In the genomic region with DNA sequence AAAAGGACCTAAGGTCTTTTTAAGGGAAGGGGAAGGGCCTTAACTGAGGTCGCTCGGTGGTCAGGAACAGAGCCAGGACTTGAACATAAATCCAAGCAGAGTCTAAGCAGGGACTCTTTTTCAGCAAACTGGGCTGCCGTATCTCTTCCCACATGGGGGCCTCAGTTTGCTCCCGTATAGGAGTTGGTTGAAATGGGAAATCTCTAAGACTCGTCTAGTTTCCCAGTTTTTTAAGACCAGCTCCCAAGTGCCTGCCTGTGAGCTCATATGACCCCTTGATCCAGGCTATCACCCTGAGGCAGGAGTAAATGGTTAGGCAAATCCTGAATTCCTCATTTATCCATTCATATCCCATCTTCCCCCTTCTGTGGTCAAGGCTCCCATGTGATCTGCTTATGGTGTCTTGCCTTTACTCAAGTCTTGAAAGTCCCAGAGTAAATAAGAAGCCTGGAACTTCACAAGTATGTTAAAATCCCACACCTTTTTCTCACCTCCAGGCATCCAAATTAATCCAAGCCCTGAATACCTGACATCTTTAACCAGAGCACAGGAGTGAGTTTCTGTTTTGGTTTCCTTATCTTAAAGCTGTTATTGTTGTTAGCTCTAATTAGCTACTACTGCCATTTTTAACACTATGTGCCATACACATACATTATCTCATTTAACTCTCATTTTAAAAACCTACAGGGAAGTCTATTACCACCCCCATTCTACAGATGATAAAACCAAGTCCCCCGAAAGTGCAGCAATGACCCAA, we compare ENCODE assay signal across 13 cellular contexts. TPM values are rescaled to one million over a fixed set of nuclear protein-coding genes. Genes with fewer than 3 reads are reported as not detected.
DNase-seq lines count a peak whose midpoint lies in the region; FAIRE-seq and TF ChIP-seq lines count a peak whose summit lies in the region.
"Had no signal": no experiment of that assay in that cellular context is flagged by ENCODE, and none has a peak within 500 bp of the region (broad histone marks: within the 10 kb centered on the region; RNA-seq: fewer than 3 reads in every experiment).

No MANE protein-coding gene starts in this region.

- H3K9me2 ChIP-seq in hepatocyte (replicated peaks; ENCODE audit: insufficient read depth): no peaks in the 10 kb centered on the region

- no peak overlapping the region for H3K4me3 ChIP-seq in H7 (ENCODE audit: insufficient read depth, low read depth, low read length)
- H3K4me3 ChIP-seq in hepatocyte: no peak overlapping the region
- H3K4me3 ChIP-seq in subcutaneous abdominal adipose tissue (ENCODE audit: low read depth in 1 of 5, low read length in 5 of 5): no peak overlapping the region
- H3K4me3 ChIP-seq: HAP-1 had no signal

- H2AFZ ChIP-seq in hepatocyte: no peak overlapping the region

- no peak overlapping the region for H3K9ac ChIP-seq in subcutaneous abdominal adipose tissue (ENCODE audit: low read length in 5 of 5)

- 57% methylated on average over 6 of the region's 6 CpGs for WGBS in hepatocyte (ENCODE audit: low lambda C conversion rate, missing lambda C conversion rate)

- peak overlapping the region; percentile 88 for H3K4me2 ChIP-seq in hepatocyte

- no peaks in the 10 kb centered on the region for H4K20me1 ChIP-seq in hepatocyte (ENCODE audit: insufficient read depth, poor library complexity, severe bottlenecking)

- H3K9me3 ChIP-seq in hepatocyte (ENCODE audit: low read depth) (no peaks in the 10 kb centered on the region), subcutaneous abdominal adipose tissue (ENCODE audit: control insufficient read depth in 5 of 5, low read length in 5 of 5) (no peaks in the 10 kb centered on the region)
- H3K9me3 ChIP-seq: HAP-1 had no signal

- H3K27ac ChIP-seq in hepatocyte (peak overlapping the region; percentile 81), subcutaneous abdominal adipose tissue (ENCODE audit: low read depth, low read length) (peak overlapping the region; percentile 55)

- H3K27me3 ChIP-seq in H7 (ENCODE audit: control insufficient read depth, insufficient read depth, low read length) (peaks cover 5% of the 10 kb centered on the region), hepatocyte (no peaks in the 10 kb centered on the region), subcutaneous abdominal adipose tissue (ENCODE audit: control insufficient read depth in 5 of 5, insufficient read depth in 4 of 5, low read length in 5 of 5) (peaks cover 4 to 40% (median 28%) of the 10 kb centered on the region in 5 donors)

- no peaks in the 10 kb centered on the region for H3K79me2 ChIP-seq in hepatocyte

- peaks cover 26% of the 10 kb centered on the region for H3K4me1 ChIP-seq in hepatocyte (ENCODE audit: insufficient read depth)
- H3K4me1 ChIP-seq in subcutaneous abdominal adipose tissue (ENCODE audit: control insufficient read depth in 5 of 5, insufficient read depth in 5 of 5, low read length in 5 of 5): peaks cover 3 to 18% (median 12%) of the 10 kb centered on the region in 5 donors

- no peak for TF ChIP-seq CTCF in hepatocyte (IDR thresholded peaks at IDR 0.05; ENCODE audit: poor library complexity)
- no peak for TF ChIP-seq CTCF in D721Med (IDR thresholded peaks at IDR 0.05; ENCODE audit: insufficient read depth, missing control alignments)

- FAIRE-seq in D721Med (lab: Jason Lieb, UNC): no peak

- peak; percentile 55 for DNase-seq in H7
- DNase-seq in amniotic epithelial cell (ENCODE audit: low read depth): peak; percentile 85
- no peak for DNase-seq in hepatocyte (ENCODE audit: low spot score)
- DNase-seq in stimulated activated naive CD4-positive, alpha-beta T cell (lab: John Stamatoyannopoulos, UW): no peak
- no peak for DNase-seq in dermis blood vessel endothelial cell
- no peak for DNase-seq in D721Med (ENCODE audit: insufficient read length, low spot score)
- DNase-seq: activated CD4-positive, alpha-beta T cell treated with anti-CD3 and anti-CD28 coated beads, Interleukin-2, amount 50 U/mL, for 1 hour; Calu3; NCI-H2029 treated with DMSO at 0.1 percent for 48 hours had no signal

- H3K36me3 ChIP-seq in H7 (replicated peaks; ENCODE audit: control insufficient read depth, insufficient read depth, low read length): no peaks in the 10 kb centered on the region
- H3K36me3 ChIP-seq in hepatocyte (replicated peaks; ENCODE audit: insufficient read depth, low read depth): no peaks in the 10 kb centered on the region
- H3K36me3 ChIP-seq in subcutaneous abdominal adipose tissue (ENCODE audit: control insufficient read depth in 5 of 5, insufficient read depth in 5 of 5, low read length in 5 of 5): no peaks in the 10 kb centered on the region
- H3K36me3 ChIP-seq: HAP-1 had no signal

RNA-seq across cellular contexts. Expression of a gene that starts 3.0 kb away (rescaled TPM):
- total RNA-seq in H7 (2014; rRNA removed; shearing (Covaris generic)): 3.2 and 3.6 TPM in 2 replicates
- 18.4 and 27.9 TPM in 2 replicates for total RNA-seq in hepatocyte
- polyA plus RNA-seq in hepatocyte: 27.1 and 42.8 TPM in 2 replicates
- 0.28 and 0.68 TPM in 2 replicates for total RNA-seq in dermis blood vessel endothelial cell
- total RNA-seq: activated T-helper 2 cell treated with anti-CD3 and anti-CD28 coated beads, Interferon-gamma antibody, Interleukin-2, Interleukin-4, amounts not matched to agents 10 μg/mL and 5 μg/mL and 100 μg/mL, durations not matched to agents 14 hours and 24 hours and 36 hours had no signal
- polyA plus RNA-seq: neural cell had no signal

RNA-seq across cellular contexts. Expression of a gene that starts 10.2 kb away (rescaled TPM):
- total RNA-seq in H7 (2014; rRNA removed; shearing (Covaris generic)): 0.07 TPM in 1 of 2 replicates, not detected in the other
- total RNA-seq in hepatocyte: 0.88 and 2.6 TPM in 2 replicates
- polyA plus RNA-seq in hepatocyte: 1.0 and 1.2 TPM in 2 replicates
- not detected in 2 replicates for total RNA-seq in dermis blood vessel endothelial cell
- total RNA-seq: activated T-helper 2 cell treated with anti-CD3 and anti-CD28 coated beads, Interferon-gamma antibody, Interleukin-2, Interleukin-4, amounts not matched to agents 10 μg/mL and 5 μg/mL and 100 μg/mL, durations not matched to agents 14 hours and 24 hours and 36 hours; Calu3 had no signal

RNA-seq across cellular contexts. Expression of a gene that starts 57.7 kb away (rescaled TPM):
- 108 and 115 TPM in 2 replicates for total RNA-seq in H7 (2014; rRNA removed; shearing (Covaris generic))
- total RNA-seq in hepatocyte (19.9 and 21.2 TPM in 2 replicates), dermis blood vessel endothelial cell (14.3 and 28.4 TPM in 2 replicates)
- 22.5 and 24.0 TPM in 2 replicates for polyA plus RNA-seq in hepatocyte

Comparison
In these comparisons a context has a peak if more than half of its experiments do, and no peak if none do; other contexts are left out.
1. DNase-seq: peak in H7 (single experiment) and amniotic epithelial cell (single experiment); none in hepatocyte (single experiment), stimulated activated naive CD4-positive, alpha-beta T cell (0 of 6), dermis blood vessel endothelial cell (single experiment) and D721Med (single experiment).